1 cellular context compared by ENCODE assay signal in genomic region chr7:30027065-30027456, GRCh38.
TF ChIP-seq lines count a peak whose summit lies in the region.

No MANE protein-coding gene starts in this region.

TF ChIP-seq in GM23338, 12 proteins besides CTCF, POLR2A, EP300 and RAD21 (continued from another document):
- TF ChIP-seq, protein P1, sequence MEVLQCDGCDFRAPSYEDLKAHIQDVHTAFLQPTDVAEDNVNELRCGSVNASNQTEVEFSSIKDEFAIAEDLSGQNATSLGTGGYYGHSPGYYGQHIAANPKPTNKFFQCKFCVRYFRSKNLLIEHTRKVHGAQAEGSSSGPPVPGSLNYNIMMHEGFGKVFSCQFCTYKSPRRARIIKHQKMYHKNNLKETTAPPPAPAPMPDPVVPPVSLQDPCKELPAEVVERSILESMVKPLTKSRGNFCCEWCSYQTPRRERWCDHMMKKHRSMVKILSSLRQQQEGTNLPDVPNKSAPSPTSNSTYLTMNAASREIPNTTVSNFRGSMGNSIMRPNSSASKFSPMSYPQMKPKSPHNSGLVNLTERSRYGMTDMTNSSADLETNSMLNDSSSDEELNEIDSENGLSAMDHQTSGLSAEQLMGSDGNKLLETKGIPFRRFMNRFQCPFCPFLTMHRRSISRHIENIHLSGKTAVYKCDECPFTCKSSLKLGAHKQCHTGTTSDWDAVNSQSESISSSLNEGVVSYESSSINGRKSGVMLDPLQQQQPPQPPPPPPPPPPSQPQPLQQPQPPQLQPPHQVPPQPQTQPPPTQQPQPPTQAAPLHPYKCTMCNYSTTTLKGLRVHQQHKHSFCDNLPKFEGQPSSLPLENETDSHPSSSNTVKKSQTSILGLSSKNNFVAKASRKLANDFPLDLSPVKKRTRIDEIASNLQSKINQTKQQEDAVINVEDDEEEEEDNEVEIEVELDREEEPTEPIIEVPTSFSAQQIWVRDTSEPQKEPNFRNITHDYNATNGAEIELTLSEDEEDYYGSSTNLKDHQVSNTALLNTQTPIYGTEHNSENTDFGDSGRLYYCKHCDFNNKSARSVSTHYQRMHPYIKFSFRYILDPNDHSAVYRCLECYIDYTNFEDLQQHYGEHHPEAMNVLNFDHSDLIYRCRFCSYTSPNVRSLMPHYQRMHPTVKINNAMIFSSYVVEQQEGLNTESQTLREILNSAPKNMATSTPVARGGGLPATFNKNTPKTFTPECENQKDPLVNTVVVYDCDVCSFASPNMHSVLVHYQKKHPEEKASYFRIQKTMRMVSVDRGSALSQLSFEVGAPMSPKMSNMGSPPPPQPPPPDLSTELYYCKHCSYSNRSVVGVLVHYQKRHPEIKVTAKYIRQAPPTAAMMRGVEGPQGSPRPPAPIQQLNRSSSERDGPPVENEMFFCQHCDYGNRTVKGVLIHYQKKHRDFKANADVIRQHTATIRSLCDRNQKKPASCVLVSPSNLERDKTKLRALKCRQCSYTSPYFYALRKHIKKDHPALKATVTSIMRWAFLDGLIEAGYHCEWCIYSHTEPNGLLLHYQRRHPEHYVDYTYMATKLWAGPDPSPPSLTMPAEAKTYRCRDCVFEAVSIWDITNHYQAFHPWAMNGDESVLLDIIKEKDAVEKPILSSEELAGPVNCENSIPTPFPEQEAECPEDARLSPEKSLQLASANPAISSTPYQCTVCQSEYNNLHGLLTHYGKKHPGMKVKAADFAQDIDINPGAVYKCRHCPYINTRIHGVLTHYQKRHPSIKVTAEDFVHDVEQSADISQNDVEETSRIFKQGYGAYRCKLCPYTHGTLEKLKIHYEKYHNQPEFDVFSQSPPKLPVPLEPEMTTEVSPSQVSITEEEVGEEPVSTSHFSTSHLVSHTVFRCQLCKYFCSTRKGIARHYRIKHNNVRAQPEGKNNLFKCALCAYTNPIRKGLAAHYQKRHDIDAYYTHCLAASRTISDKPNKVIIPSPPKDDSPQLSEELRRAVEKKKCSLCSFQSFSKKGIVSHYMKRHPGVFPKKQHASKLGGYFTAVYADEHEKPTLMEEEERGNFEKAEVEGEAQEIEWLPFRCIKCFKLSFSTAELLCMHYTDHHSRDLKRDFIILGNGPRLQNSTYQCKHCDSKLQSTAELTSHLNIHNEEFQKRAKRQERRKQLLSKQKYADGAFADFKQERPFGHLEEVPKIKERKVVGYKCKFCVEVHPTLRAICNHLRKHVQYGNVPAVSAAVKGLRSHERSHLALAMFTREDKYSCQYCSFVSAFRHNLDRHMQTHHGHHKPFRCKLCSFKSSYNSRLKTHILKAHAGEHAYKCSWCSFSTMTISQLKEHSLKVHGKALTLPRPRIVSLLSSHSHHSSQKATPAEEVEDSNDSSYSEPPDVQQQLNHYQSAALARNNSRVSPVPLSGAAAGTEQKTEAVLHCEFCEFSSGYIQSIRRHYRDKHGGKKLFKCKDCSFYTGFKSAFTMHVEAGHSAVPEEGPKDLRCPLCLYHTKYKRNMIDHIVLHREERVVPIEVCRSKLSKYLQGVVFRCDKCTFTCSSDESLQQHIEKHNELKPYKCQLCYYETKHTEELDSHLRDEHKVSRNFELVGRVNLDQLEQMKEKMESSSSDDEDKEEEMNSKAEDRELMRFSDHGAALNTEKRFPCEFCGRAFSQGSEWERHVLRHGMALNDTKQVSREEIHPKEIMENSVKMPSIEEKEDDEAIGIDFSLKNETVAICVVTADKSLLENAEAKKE (CRISPR knock-in tag; IDR thresholded peaks at IDR 0.05) = no peak
- TF ChIP-seq JUNB (IDR thresholded peaks at IDR 0.05; ENCODE audit: unreplicated experiment) = no peak
- no peak for TF ChIP-seq EZH2 (IDR thresholded peaks at IDR 0.05; ENCODE audit: low read depth, unreplicated experiment)
- no peak for TF ChIP-seq NANOG (IDR thresholded peaks at IDR 0.05; ENCODE audit: borderline replicate concordance)
- no peak for TF ChIP-seq ZNF114 (CRISPR knock-in tag; IDR thresholded peaks at IDR 0.05)
- TF ChIP-seq, protein P2, sequence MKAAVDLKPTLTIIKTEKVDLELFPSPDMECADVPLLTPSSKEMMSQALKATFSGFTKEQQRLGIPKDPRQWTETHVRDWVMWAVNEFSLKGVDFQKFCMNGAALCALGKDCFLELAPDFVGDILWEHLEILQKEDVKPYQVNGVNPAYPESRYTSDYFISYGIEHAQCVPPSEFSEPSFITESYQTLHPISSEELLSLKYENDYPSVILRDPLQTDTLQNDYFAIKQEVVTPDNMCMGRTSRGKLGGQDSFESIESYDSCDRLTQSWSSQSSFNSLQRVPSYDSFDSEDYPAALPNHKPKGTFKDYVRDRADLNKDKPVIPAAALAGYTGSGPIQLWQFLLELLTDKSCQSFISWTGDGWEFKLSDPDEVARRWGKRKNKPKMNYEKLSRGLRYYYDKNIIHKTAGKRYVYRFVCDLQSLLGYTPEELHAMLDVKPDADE (IDR thresholded peaks at IDR 0.05) = no peak
TF ChIP-seq in GM23338: peak in this region for 0.
